In the genomic region with DNA sequence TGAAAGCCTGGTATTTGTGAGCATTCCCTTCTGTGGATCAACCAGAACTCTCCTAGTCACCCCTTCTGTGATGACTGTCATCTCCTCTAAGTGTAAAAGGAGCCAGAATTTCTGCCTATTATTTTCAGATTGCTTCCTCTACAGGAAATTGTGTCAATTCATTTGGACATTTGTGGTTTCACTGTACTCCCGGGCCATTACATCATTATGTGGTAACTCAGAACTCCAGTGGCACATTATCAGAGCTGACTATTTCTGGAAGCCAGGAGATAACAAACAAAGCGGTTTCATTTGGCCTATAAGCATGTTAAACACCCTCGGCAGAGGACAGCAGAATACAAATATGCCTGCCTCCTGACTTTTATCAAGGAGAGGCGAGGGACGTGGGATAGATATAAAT, we compare ENCODE assay signal across 1 cellular context.
TF ChIP-seq lines count a peak whose summit lies in the region.

No MANE protein-coding gene starts in this region.

TF ChIP-seq in IMR-90, 13 proteins besides CTCF, POLR2A, EP300 and RAD21 (continued from another document):
- TF ChIP-seq, protein P1, sequence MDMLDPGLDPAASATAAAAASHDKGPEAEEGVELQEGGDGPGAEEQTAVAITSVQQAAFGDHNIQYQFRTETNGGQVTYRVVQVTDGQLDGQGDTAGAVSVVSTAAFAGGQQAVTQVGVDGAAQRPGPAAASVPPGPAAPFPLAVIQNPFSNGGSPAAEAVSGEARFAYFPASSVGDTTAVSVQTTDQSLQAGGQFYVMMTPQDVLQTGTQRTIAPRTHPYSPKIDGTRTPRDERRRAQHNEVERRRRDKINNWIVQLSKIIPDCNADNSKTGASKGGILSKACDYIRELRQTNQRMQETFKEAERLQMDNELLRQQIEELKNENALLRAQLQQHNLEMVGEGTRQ (IDR thresholded peaks at IDR 0.05; ENCODE audit: low read depth, low read length), result no peak
- TF ChIP-seq BHLHE40 (IDR thresholded peaks at IDR 0.05; ENCODE audit: low read depth, low read length), result peak; percentile 42; the same call in 1 of the 2 replicates
